Comparison of ENCODE assay signal across 27 cellular contexts in genomic region chr19:18069383-18069782, GRCh38. TPM values are rescaled to one million over a fixed set of nuclear protein-coding genes. Genes with fewer than 3 reads are reported as not detected.
DNase-seq lines count a peak whose midpoint lies in the region; ATAC-seq and TF ChIP-seq lines count a peak whose summit lies in the region.
"Had no signal": no experiment of that assay in that cellular context is flagged by ENCODE, and none has a peak within 500 bp of the region (broad histone marks: within the 10 kb centered on the region; RNA-seq: fewer than 3 reads in every experiment).

No MANE protein-coding gene starts in this region.

- H3K4me1 ChIP-seq in SK-N-SH (ENCODE audit: control insufficient read depth in 1 of 2, insufficient read depth in 2 of 2, low read depth in 1 of 2, low read length in 1 of 2): no peaks in the 10 kb centered on the region
- H3K4me1 ChIP-seq: BE2C, BLaER1 had no signal

- H3K36me3 Mint-ChIP-seq in activated naive CD4-positive, alpha-beta T cell treated with anti-CD3 and anti-CD28 coated beads, Interleukin-2, amount 50 U/mL, for 24 hours: peaks cover 6% of the 10 kb centered on the region
- H3K36me3 Mint-ChIP-seq in WTC11: no peaks in the 10 kb centered on the region
- H3K36me3 Mint-ChIP-seq in stimulated activated effector memory CD8-positive, alpha-beta T cell treated with anti-CD3 and anti-CD28 coated beads, Interleukin-12 subunit alpha, Interleukin-12 subunit beta, amount 100 ng/mL, for 72 hours: peaks cover 97% of the 10 kb centered on the region
- H3K36me3 Mint-ChIP-seq in activated T-cell treated with anti-CD3 and anti-CD28 coated beads, Interleukin-2, amount 50 U/mL, for 72 hours (ENCODE audit: insufficient read depth in 2 of 2): peaks cover 3 to 5% of the 10 kb centered on the region in 2 donors

- no peak overlapping the region for H3K4me3 Mint-ChIP-seq in activated naive CD4-positive, alpha-beta T cell treated with anti-CD3 and anti-CD28 coated beads, Interleukin-2, amount 50 U/mL, for 24 hours
- H3K4me3 Mint-ChIP-seq in WTC11: no peak overlapping the region
- no peak overlapping the region for H3K4me3 Mint-ChIP-seq in stimulated activated effector memory CD8-positive, alpha-beta T cell treated with anti-CD3 and anti-CD28 coated beads, Interleukin-12 subunit alpha, Interleukin-12 subunit beta, amount 100 ng/mL, for 72 hours
- H3K4me3 Mint-ChIP-seq in activated T-cell treated with anti-CD3 and anti-CD28 coated beads, Interleukin-2, amount 50 U/mL, for 72 hours: no peak overlapping the region
- H3K4me3 Mint-ChIP-seq: CD14-positive monocyte; CD4-positive, alpha-beta memory T cell; CD4-positive, CD25-positive, alpha-beta regulatory T cell; CD8-positive, alpha-beta memory T cell had no signal

- peak overlapping the region; percentile 23 for H3K27ac Mint-ChIP-seq in activated naive CD4-positive, alpha-beta T cell treated with anti-CD3 and anti-CD28 coated beads, Interleukin-2, amount 50 U/mL, for 24 hours
- no peak overlapping the region for H3K27ac Mint-ChIP-seq in WTC11
- H3K27ac Mint-ChIP-seq in stimulated activated effector memory CD8-positive, alpha-beta T cell treated with anti-CD3 and anti-CD28 coated beads, Interleukin-12 subunit alpha, Interleukin-12 subunit beta, amount 100 ng/mL, for 72 hours: peak overlapping the region; percentile 52
- H3K27ac Mint-ChIP-seq in activated T-cell treated with anti-CD3 and anti-CD28 coated beads, Interleukin-2, amount 50 U/mL, for 72 hours: no peak overlapping the region
- H3K27ac Mint-ChIP-seq: CD14-positive monocyte had no signal

- H3K27ac ChIP-seq in SK-N-SH (ENCODE audit: low read depth in 2 of 2, low read length in 1 of 2): no peak overlapping the region
- H3K27ac ChIP-seq: BLaER1 had no signal

- no peaks in the 10 kb centered on the region for H4K20me1 ChIP-seq in SK-N-SH (ENCODE audit: insufficient read depth)
- H4K20me1 ChIP-seq: BLaER1 had no signal

- TF ChIP-seq EP300 in SK-N-SH (IDR thresholded peaks at IDR 0.05; ENCODE audit: borderline replicate concordance in 1 of 2, low read depth in 1 of 2, low read length in 1 of 2): no peak

- H3K9ac ChIP-seq in SK-N-SH: no peak overlapping the region
- H3K9ac ChIP-seq: BLaER1 had no signal

- H3K27me3 Mint-ChIP-seq in activated naive CD4-positive, alpha-beta T cell treated with anti-CD3 and anti-CD28 coated beads, Interleukin-2, amount 50 U/mL, for 24 hours: no peaks in the 10 kb centered on the region
- no peaks in the 10 kb centered on the region for H3K27me3 Mint-ChIP-seq in WTC11 (ENCODE audit: low read depth)
- H3K27me3 Mint-ChIP-seq in activated T-cell treated with anti-CD3 and anti-CD28 coated beads, Interleukin-2, amount 50 U/mL, for 72 hours (ENCODE audit: low read depth): no peaks in the 10 kb centered on the region
- H3K27me3 Mint-ChIP-seq: CD4-positive, alpha-beta memory T cell; CD4-positive, CD25-positive, alpha-beta regulatory T cell; CD8-positive, alpha-beta memory T cell had no signal

- no peaks in the 10 kb centered on the region for H3K27me3 ChIP-seq in SK-N-SH (ENCODE audit: insufficient read depth)
- H3K27me3 ChIP-seq: BE2C, BLaER1 had no signal

- no peaks in the 10 kb centered on the region for H3K9me2 ChIP-seq in SK-N-SH

- H2AFZ ChIP-seq in SK-N-SH (ENCODE audit: low read depth): no peak overlapping the region

- WGBS in SK-N-SH (ENCODE audit: low lambda C conversion rate): 73% methylated on average over 13 of the region's 15 CpGs

- DNase-seq in SK-N-SH (peak; percentile 4), WTC11 (ENCODE audit: low spot score) (no peak)
- no peak for DNase-seq in activated naive CD4-positive, alpha-beta T cell (lab: John Stamatoyannopoulos, UW)
- DNase-seq in stimulated activated effector memory CD8-positive, alpha-beta T cell treated with anti-CD3 and anti-CD28 coated beads, Interleukin-12 subunit alpha, Interleukin-12 subunit beta, amount 100 ng/mL, for 72 hours (ENCODE audit: low spot score in 2 of 2): no peak
- no peak for DNase-seq in activated T-cell treated with anti-CD3 and anti-CD28 coated beads, Interleukin-2, amount 50 U/mL, for 72 hours
- DNase-seq in activated effector memory CD4-positive, alpha-beta T cell treated with Interleukin-2 at 50 U/mL for 16 hours: no peak
- DNase-seq: 8988T; ACHN; BE2C; C1 segment of cervical spinal cord; CD4-positive, alpha-beta memory T cell; CD4-positive, CD25-positive, alpha-beta regulatory T cell; CD8-positive, alpha-beta memory T cell; COR-L47; DMS153; DMS53; DMS79; DND-41; EL; GDM1 had no signal

- TF ChIP-seq RAD21 in SK-N-SH (IDR thresholded peaks at IDR 0.05; ENCODE audit: low read length): no peak

- TF ChIP-seq CTCF in SK-N-SH (IDR thresholded peaks at IDR 0.05) (no peak), WTC11 (IDR thresholded peaks at IDR 0.05) (no peak)

- CTCF ChIA-PET in SK-N-SH (lab: Yijun Ruan, JAX): interaction anchor here (3.3 kb wide), 1 partner anchor 62 kb away, joined by 17 read pairs; the partner anchor contains the start of gene ARRDC2
- CTCF ChIA-PET in WTC11 (lab: Charles Lee): interaction anchor here (1.2 kb wide), 1 partner anchor 99 kb away, joined by 3 read pairs; no protein-coding TSS in a partner anchor

- no peak for ATAC-seq in SK-N-SH treated with all-trans-retinoic acid at 6 μM for 48 hours
- ATAC-seq in WTC11: no peak
- no peak for ATAC-seq in stimulated activated effector memory CD8-positive, alpha-beta T cell treated with anti-CD3 and anti-CD28 coated beads, Interleukin-12 subunit alpha, Interleukin-12 subunit beta, amount 100 ng/mL, for 72 hours
- ATAC-seq in activated T-cell treated with anti-CD3 and anti-CD28 coated beads, Interleukin-2, amount 50 U/mL, for 72 hours (replicated peaks in 1 of 2): no peak
- ATAC-seq: GM12878 had no signal

- no peak overlapping the region for H3K4me2 ChIP-seq in SK-N-SH
- H3K4me2 ChIP-seq: BLaER1 had no signal

- POLR2A ChIA-PET in SK-N-SH (lab: Yijun Ruan, JAX): no interaction called here
- POLR2A ChIA-PET in WTC11 (lab: Charles Lee): no interaction called here

- H3K9me3 ChIP-seq in SK-N-SH: no peaks in the 10 kb centered on the region
- H3K9me3 ChIP-seq: BE2C, BLaER1 had no signal

- no peak overlapping the region for H3K4me3 ChIP-seq in SK-N-SH (ENCODE audit: low read depth in 2 of 2, low read length in 1 of 2)
- H3K4me3 ChIP-seq: BLaER1, GM12878 had no signal

- no peaks in the 10 kb centered on the region for H3F3A ChIP-seq in SK-N-SH (replicated peaks; ENCODE audit: insufficient read depth)

- no peaks in the 10 kb centered on the region for H3K9me3 Mint-ChIP-seq in activated naive CD4-positive, alpha-beta T cell treated with anti-CD3 and anti-CD28 coated beads, Interleukin-2, amount 50 U/mL, for 24 hours
- no peaks in the 10 kb centered on the region for H3K9me3 Mint-ChIP-seq in WTC11
- H3K9me3 Mint-ChIP-seq in stimulated activated effector memory CD8-positive, alpha-beta T cell treated with anti-CD3 and anti-CD28 coated beads, Interleukin-12 subunit alpha, Interleukin-12 subunit beta, amount 100 ng/mL, for 72 hours: no peaks in the 10 kb centered on the region
- no peaks in the 10 kb centered on the region for H3K9me3 Mint-ChIP-seq in activated T-cell treated with anti-CD3 and anti-CD28 coated beads, Interleukin-2, amount 50 U/mL, for 72 hours
- H3K9me3 Mint-ChIP-seq: CD4-positive, alpha-beta memory T cell; CD8-positive, alpha-beta memory T cell had no signal

- peaks cover 9% of the 10 kb centered on the region for H3K4me1 Mint-ChIP-seq in activated naive CD4-positive, alpha-beta T cell treated with anti-CD3 and anti-CD28 coated beads, Interleukin-2, amount 50 U/mL, for 24 hours
- H3K4me1 Mint-ChIP-seq in WTC11: no peaks in the 10 kb centered on the region
- H3K4me1 Mint-ChIP-seq in stimulated activated effector memory CD8-positive, alpha-beta T cell treated with anti-CD3 and anti-CD28 coated beads, Interleukin-12 subunit alpha, Interleukin-12 subunit beta, amount 100 ng/mL, for 72 hours: peaks cover 15% of the 10 kb centered on the region
- H3K4me1 Mint-ChIP-seq in activated T-cell treated with anti-CD3 and anti-CD28 coated beads, Interleukin-2, amount 50 U/mL, for 72 hours (ENCODE audit: low read depth): peaks cover 14% of the 10 kb centered on the region
- H3K4me1 Mint-ChIP-seq: CD14-positive monocyte had no signal

- no peaks in the 10 kb centered on the region for H3K79me2 ChIP-seq in SK-N-SH (ENCODE audit: insufficient read depth)

- no peaks in the 10 kb centered on the region for H3K36me3 ChIP-seq in SK-N-SH (replicated peaks in 1 of 2; ENCODE audit: control insufficient read depth in 1 of 2, insufficient read depth in 2 of 2, low read length in 1 of 2)
- H3K36me3 ChIP-seq: BE2C, BLaER1 had no signal

TF ChIP-seq in SK-N-SH, 30 proteins besides CTCF, POLR2A, EP300 and RAD21:
- TF ChIP-seq RXRA (IDR thresholded peaks at IDR 0.05; ENCODE audit: borderline replicate concordance, low read depth): no peak
- no peak for TF ChIP-seq ELF1 (IDR thresholded peaks at IDR 0.05)
- no peak for TF ChIP-seq RCOR1 (IDR thresholded peaks at IDR 0.05; ENCODE audit: low read length)
- no peak for TF ChIP-seq FOXJ3 (CRISPR knock-in tag; IDR thresholded peaks at IDR 0.05)

TF ChIP-seq in SK-N-SH treated with all-trans-retinoic acid at 6 μM for 48 hours, 23 proteins besides CTCF, POLR2A, EP300 and RAD21 (continues in another document):
- TF ChIP-seq TOX (CRISPR knock-in tag; IDR thresholded peaks at IDR 0.05; ENCODE audit: borderline replicate concordance): no peak
- TF ChIP-seq BACH2 (CRISPR knock-in tag; IDR thresholded peaks at IDR 0.05; ENCODE audit: borderline replicate concordance): no peak

TF ChIP-seq in WTC11, 78 proteins besides CTCF, POLR2A, EP300 and RAD21 (continues in another document):
- no peak for TF ChIP-seq ZNF232 (CRISPR knock-in tag; IDR thresholded peaks at IDR 0.05)

RNA-seq across cellular contexts. Expression of gene IL12RB1, which starts 17.4 kb away (rescaled TPM):
- 0.02 TPM in 1 of 2 replicates, not detected in the other for polyA plus RNA-seq in SK-N-SH (2012; rRNA removed)
- 0.05 TPM in 1 of 2 replicates, not detected in the other for polyA plus RNA-seq in SK-N-SH (2012; cell fraction: cytosol; rRNA removed)
- polyA plus RNA-seq in SK-N-SH (2012; cell fraction: nucleus; rRNA removed): not detected in 2 replicates
- total RNA-seq in WTC11 (2021): not detected in 3 replicates
- 10 to 100 TPM; 13.4 to 20.4 TPM for total RNA-seq in activated T-cell treated with anti-CD3 and anti-CD28 coated beads, Interleukin-2, amount 50 U/mL, for 72 hours
- total RNA-seq: A673, G401 had no signal

RNA-seq across cellular contexts. Expression of gene MAST3, which starts 28.2 kb away (rescaled TPM):
- 3.1 and 4.5 TPM in 2 replicates for polyA plus RNA-seq in SK-N-SH (2012; rRNA removed)
- 1.9 and 3.1 TPM in 2 replicates for polyA plus RNA-seq in SK-N-SH (2012; cell fraction: cytosol; rRNA removed)
- polyA plus RNA-seq in SK-N-SH (2012; cell fraction: nucleus; rRNA removed): 12.8 and 17.8 TPM in 2 replicates
- total RNA-seq in WTC11 (2021): 10.8 to 11.5 TPM (median 11.2 TPM) in 3 replicates
- total RNA-seq in activated T-cell treated with anti-CD3 and anti-CD28 coated beads, Interleukin-2, amount 50 U/mL, for 72 hours: 10 to 100 TPM; 22.4 to 23.2 TPM

Comparison
In these comparisons a context has a peak if more than half of its experiments do, and no peak if none do; other contexts are left out.
1. H3K27ac Mint-ChIP-seq: peak in activated naive CD4-positive, alpha-beta T cell treated with anti-CD3 and anti-CD28 coated beads, Interleukin-2, amount 50 U/mL, for 24 hours (single experiment) and stimulated activated effector memory CD8-positive, alpha-beta T cell treated with anti-CD3 and anti-CD28 coated beads, Interleukin-12 subunit alpha, Interleukin-12 subunit beta, amount 100 ng/mL, for 72 hours (single experiment); none in WTC11 (single experiment) and activated T-cell treated with anti-CD3 and anti-CD28 coated beads, Interleukin-2, amount 50 U/mL, for 72 hours (single experiment).
2. RNA of gene IL12RB1, which starts 17.4 kb away (total RNA-seq): 13.4 to 20.4 TPM in activated T-cell treated with anti-CD3 and anti-CD28 coated beads, Interleukin-2, amount 50 U/mL, for 72 hours; not detected in WTC11; every median in the first group is over 10 times any median in the second.